In genomic region chr2:8421658-8422499, GRCh38 we compare ENCODE assay signal across 12 cellular contexts.
A peak's percentile ranks its signal among the peaks of the same experiment; 100 is the strongest.
DNase-seq lines count a peak whose midpoint lies in the region; ATAC-seq, FAIRE-seq and TF ChIP-seq lines count a peak whose summit lies in the region.
"Had no signal": no experiment of that assay in that cellular context is flagged by ENCODE, and none has a peak within 500 bp of the region (broad histone marks: within the 10 kb centered on the region; RNA-seq: fewer than 3 reads in every experiment).

No MANE protein-coding gene starts in this region.

- in situ Hi-C loops in GM12878 (cut with MboI): loop anchor here (10.0 kb wide), 1 partner anchor 263 kb away; the partner anchor contains the start of gene ID2

- no peak overlapping the region for H2BK5ac ChIP-seq in H9 (ENCODE audit: insufficient read length, low read length)

- peak; percentile 88 for FAIRE-seq in GM12878 (lab: Jason Lieb, UNC)

- H4K91ac ChIP-seq in H9 (ENCODE audit: insufficient read length, low read depth, low read length): no peak overlapping the region

- peaks cover 16% of the 10 kb centered on the region for H3K4me1 ChIP-seq in GM12878 (ENCODE audit: control insufficient read depth, insufficient read depth, low read length)
- H3K4me1 ChIP-seq in H9 (ENCODE audit: insufficient read depth, low read length): no peaks in the 10 kb centered on the region
- H3K4me1 ChIP-seq: SJSA1 had no signal

- H3K23ac ChIP-seq in H9 (ENCODE audit: insufficient read length, low read depth, low read length): no peak overlapping the region

- ATAC-seq in GM18502 (IDR thresholded peaks at IDR 0.05; ENCODE audit: poor library complexity, unreplicated experiment) (peak; percentile 90), GM21390 (IDR thresholded peaks at IDR 0.05; ENCODE audit: unreplicated experiment) (peak; percentile 91), HG03159 (IDR thresholded peaks at IDR 0.05; ENCODE audit: unreplicated experiment) (peak; percentile 80), GM12878 (peak; percentile 85)

- H2AFZ ChIP-seq in GM12878 (ENCODE audit: control insufficient read depth, low read depth, low read length) (peak overlapping the region; percentile 61), H9 (ENCODE audit: low read length) (no peak overlapping the region)

- no peak overlapping the region for H3K4ac ChIP-seq in H9 (ENCODE audit: low read depth, low read length)

- H4K20me1 ChIP-seq in GM12878 (ENCODE audit: control insufficient read depth, insufficient read depth) (no peaks in the 10 kb centered on the region), H9 (ENCODE audit: control insufficient read depth, insufficient read depth, insufficient read length) (no peaks in the 10 kb centered on the region)

- H3K14ac ChIP-seq in H9 (ENCODE audit: insufficient read depth, low read length): no peak overlapping the region

- H3K36me3 Mint-ChIP-seq in H9 (ENCODE audit: insufficient read depth in 1 of 3, low read depth in 3 of 3): peaks cover 0 to 8% (median 5%) of the 10 kb centered on the region in 3 experiments; a peak in 4 of 7 replicates

- H2BK120ac ChIP-seq in H9 (ENCODE audit: low read depth, low read length, poor library complexity, severe bottlenecking): no peak overlapping the region

- H4K5ac ChIP-seq in H9 (ENCODE audit: insufficient read length, low read depth, low read length): no peak overlapping the region

- TF ChIP-seq POLR2A in GM12878 (IDR thresholded peaks at IDR 0.05; ENCODE audit: low read depth, low read length): no peak

- intact Hi-C loops in GM12878 (cut with micrococcal nuclease; ENCODE audit: unreplicated experiment): loop anchor here (1.0 to 5.0 kb wide), 4 partner anchors 44 to 340 kb away; no protein-coding TSS in a partner anchor

- no peaks in the 10 kb centered on the region for H3K79me1 ChIP-seq in H9 (ENCODE audit: insufficient read depth, low read depth, low read length, poor library complexity, severe bottlenecking)

- TF ChIP-seq CTCF in GM12878 (IDR thresholded peaks at IDR 0.05 in 2 of 3, conservative IDR thresholded peaks at IDR 0.05 in 1 of 3; ENCODE audit: control insufficient read depth in 2 of 3, extremely low read depth in 1 of 3, insufficient read depth in 1 of 3, low read depth in 3 of 3, low read length in 3 of 3) (peak; percentile 26 to 44 (median 29); a peak in 5 of 6 replicates), H9 (conservative IDR thresholded peaks at IDR 0.05) (no peak)

- no peaks in the 10 kb centered on the region for H3K23me2 ChIP-seq in H9 (ENCODE audit: insufficient read length, low read depth, low read length, poor library complexity, severe bottlenecking)

- H3K56ac ChIP-seq in H9 (ENCODE audit: insufficient read length, low read depth, low read length): no peak overlapping the region

- H3K9me3 Mint-ChIP-seq in H9: peaks cover 0 to 2% of the 10 kb centered on the region in 2 experiments; a peak in 1 of 5 replicates
- H3K9me3 Mint-ChIP-seq: central memory CD8-positive, alpha-beta T cell had no signal

- H3K4me2 ChIP-seq in GM12878 (ENCODE audit: control insufficient read depth, insufficient read depth): peak overlapping the region; percentile 79
- H3K4me2 ChIP-seq in H9 (ENCODE audit: insufficient read depth, insufficient read length, low read length): no peak overlapping the region

- no peaks in the 10 kb centered on the region for H3K79me2 ChIP-seq in GM12878 (ENCODE audit: control insufficient read depth, insufficient read depth, low read length)
- no peaks in the 10 kb centered on the region for H3K79me2 ChIP-seq in H9 (ENCODE audit: insufficient read depth, low read length)

- H3K27me3 ChIP-seq in GM12878 (replicated peaks in 1 of 2; ENCODE audit: control insufficient read depth in 2 of 2, insufficient read depth in 2 of 2, low read length in 1 of 2) (no peaks in the 10 kb centered on the region), H9 (ENCODE audit: insufficient read depth, low read length) (no peaks in the 10 kb centered on the region)
- H3K27me3 ChIP-seq: SJSA1, tibial artery had no signal

- no peak overlapping the region for H2AK5ac ChIP-seq in H9 (ENCODE audit: insufficient read length, low read length)

- no peak overlapping the region for H2BK15ac ChIP-seq in H9 (ENCODE audit: low read depth, low read length)

- RAD21 ChIA-PET in GM12878 (lab: Charles Lee; ENCODE audit: unreplicated experiment): interaction anchor here (0.6 to 8.3 kb wide), 28 partner anchors 8 to 988 kb away, joined by 3 to 92 read pairs (median 6); partner anchors contain the start of gene ID2

- DNase-seq in GM12878 (ENCODE audit: low read depth, low spot score) (peak; percentile 71), retina (no peak), HK-2 (ENCODE audit: unreplicated experiment) (no peak), NCI-H2227 treated with DMSO at 0.1 percent for 48 hours (lab: John Stamatoyannopoulos, UW) (no peak), H9 (no peak)
- DNase-seq: NCI-H1694 treated with DMSO at 0.1 percent for 48 hours, tibial artery had no signal

- H3K27ac ChIP-seq in GM12878 (ENCODE audit: control insufficient read depth, insufficient read depth) (peak overlapping the region; percentile 46), H9 (ENCODE audit: insufficient read length, low read depth, low read length) (no peak overlapping the region)
- H3K27ac ChIP-seq: SJSA1 had no signal

- H3K9ac ChIP-seq in GM12878 (ENCODE audit: control insufficient read depth, insufficient read depth, low read length) (peak overlapping the region; percentile 19), H9 (ENCODE audit: extremely low read depth, insufficient read length, low read length) (no peak overlapping the region)

- H2BK12ac ChIP-seq in H9 (ENCODE audit: insufficient read length, low read depth, low read length): no peak overlapping the region

- peaks cover 6 to 9% of the 10 kb centered on the region in 2 experiments; a peak in 3 of 4 replicates for H3K4me1 Mint-ChIP-seq in H9

- SMC1A ChIA-PET in GM12878 (lab: Charles Lee; ENCODE audit: uncharacterized antibody, unreplicated experiment): interaction anchor here (0.9 to 20.6 kb wide), 24 partner anchors 9 to 262 kb away, joined by 3 to 352 read pairs (median 6); no protein-coding TSS in a partner anchor

- POLR2A ChIA-PET in GM12878 (lab: Charles Lee): interaction anchor here (0.8 to 7.9 kb wide), 10 partner anchors 14 to 150 kb away, joined by 3 to 70 read pairs (median 6); no protein-coding TSS in a partner anchor

- CTCF ChIA-PET in GM12878 (lab: Yijun Ruan, JAX): interaction anchor here (0.6 to 4.5 kb wide), 23 partner anchors 9 to 994 kb away, joined by 3 to 22 read pairs (median 4); no protein-coding TSS in a partner anchor

- no peak overlapping the region for H3K4me3 ChIP-seq in GM12878
- H3K4me3 ChIP-seq: SJSA1, tibial artery had no signal

- no peak overlapping the region for H3K4me3 Mint-ChIP-seq in H9
- H3K4me3 Mint-ChIP-seq: central memory CD8-positive, alpha-beta T cell had no signal

- no peaks in the 10 kb centered on the region for H3K27me3 Mint-ChIP-seq in H9 (ENCODE audit: low read depth)
- H3K27me3 Mint-ChIP-seq: central memory CD8-positive, alpha-beta T cell had no signal

- H4K8ac ChIP-seq in H9 (replicated peaks; ENCODE audit: insufficient read length, low read depth, low read length): no peak overlapping the region

- BruUV-seq in GM12878 (replicated peaks; lab: Mats Ljungman, UMichigan): TSS peak; percentile 54

- WGBS in GM12878 (ENCODE audit: insufficient coverage, insufficient replicate concordance, low lambda C conversion rate, missing lambda C conversion rate): 24% methylated on average over 12 of the region's 12 CpGs
- no CpG with 5 or more reads among the region's 12 CpGs for WGBS in H9 (ENCODE audit: extremely low coverage, insufficient read length, low lambda C conversion rate)

- H3K18ac ChIP-seq in H9 (ENCODE audit: insufficient read length, low read depth, low read length): no peak overlapping the region

- peak; percentile 56 to 80; a peak in 3 of 4 replicates for TF ChIP-seq EP300 in GM12878 (IDR thresholded peaks at IDR 0.05; ENCODE audit: borderline replicate concordance in 1 of 2, control insufficient read depth in 1 of 2, low read depth in 2 of 2, low read length in 2 of 2)

- peaks cover 0 to 2% of the 10 kb centered on the region in 2 experiments; a peak in 2 of 4 replicates for H3K36me3 ChIP-seq in GM12878 (ENCODE audit: control insufficient read depth in 2 of 2, insufficient read depth in 2 of 2, low read length in 1 of 2)
- H3K36me3 ChIP-seq: SJSA1, tibial artery had no signal

- no peak overlapping the region for H3K27ac Mint-ChIP-seq in H9

- peak; percentile 49 for TF ChIP-seq RAD21 in GM12878 (IDR thresholded peaks at IDR 0.05; ENCODE audit: insufficient read depth, low read depth, low read length)

- H3K9me3 ChIP-seq in GM12878 (replicated peaks; ENCODE audit: control insufficient read depth, insufficient read depth, low read length) (peaks cover 11% of the 10 kb centered on the region; the same call in 2 of the 3 replicates), H9 (ENCODE audit: control insufficient read depth, low read depth, low read length) (no peaks in the 10 kb centered on the region)
- H3K9me3 ChIP-seq: SJSA1, tibial artery had no signal

- H3T11ph ChIP-seq in H9 (ENCODE audit: low read length): no peak overlapping the region

- no peak overlapping the region for H2BK20ac ChIP-seq in H9 (ENCODE audit: low read depth, low read length, poor library complexity, severe bottlenecking)

TF ChIP-seq in GM12878, 131 proteins besides CTCF, POLR2A, EP300 and RAD21 (continues in another document):
- no peak for TF ChIP-seq ZZZ3 (IDR thresholded peaks at IDR 0.05; ENCODE audit: control insufficient read depth, insufficient read length, low read depth)
- no peak for TF ChIP-seq ESRRA (IDR thresholded peaks at IDR 0.05; ENCODE audit: low read length)
- no peak for TF ChIP-seq SMAD5 (IDR thresholded peaks at IDR 0.05; ENCODE audit: low read depth)
- TF ChIP-seq NFYA (IDR thresholded peaks at IDR 0.05; ENCODE audit: borderline replicate concordance, low read depth, low read length): no peak
- TF ChIP-seq BHLHE40 (IDR thresholded peaks at IDR 0.05; ENCODE audit: borderline replicate concordance in 1 of 2, low read depth in 2 of 2, low read length in 1 of 2): peak; percentile 40 to 46; a peak in 2 of 4 replicates
- no peak for TF ChIP-seq NRF1 (conservative IDR thresholded peaks at IDR 0.05; ENCODE audit: low read depth, low read length)
- no peak for TF ChIP-seq HCFC1 (IDR thresholded peaks at IDR 0.05; ENCODE audit: low read length)
- no peak for TF ChIP-seq ZNF217 (IDR thresholded peaks at IDR 0.05)
- TF ChIP-seq MYC (IDR thresholded peaks at IDR 0.05; ENCODE audit: insufficient read depth, insufficient read length, insufficient replicate concordance, low read length, severe bottlenecking): no peak
- TF ChIP-seq ZSCAN29 (IDR thresholded peaks at IDR 0.05): no peak
- TF ChIP-seq USF2 (IDR thresholded peaks at IDR 0.05; ENCODE audit: borderline replicate concordance, low read depth, low read length): no peak
